Comparison of ENCODE assay signal across 20 cellular contexts in the genomic region with DNA sequence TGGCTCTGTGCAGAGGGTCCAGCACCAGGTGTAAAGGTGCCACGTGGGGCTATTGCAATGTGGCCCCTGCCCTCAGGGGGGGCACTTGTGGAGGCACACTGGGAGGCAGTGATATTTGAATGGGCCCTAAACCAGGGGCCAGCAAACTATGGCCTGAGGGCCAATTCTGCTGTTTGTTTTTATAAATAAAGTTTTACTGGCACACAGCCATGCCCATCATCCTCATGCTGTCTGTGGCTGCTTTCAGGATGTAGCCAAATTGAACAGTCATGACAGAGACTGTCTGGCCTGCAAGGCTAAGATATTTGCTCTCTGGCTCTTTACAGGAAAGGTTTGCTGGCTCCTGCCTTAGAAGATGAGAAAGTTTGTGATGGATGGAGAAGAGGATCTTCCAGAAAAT. TPM values are rescaled to one million over a fixed set of nuclear protein-coding genes. Genes with fewer than 3 reads are reported as not detected.
DNase-seq lines count a peak whose midpoint lies in the region; ATAC-seq, FAIRE-seq and TF ChIP-seq lines count a peak whose summit lies in the region.
"Had no signal": no experiment of that assay in that cellular context is flagged by ENCODE, and none has a peak within 500 bp of the region (broad histone marks: within the 10 kb centered on the region; RNA-seq: fewer than 3 reads in every experiment).

No MANE protein-coding gene starts in this region.

- H3K27me3 ChIP-seq in left ventricle myocardium inferior (ENCODE audit: low read depth) (no peaks in the 10 kb centered on the region), HepG2 (ENCODE audit: control insufficient read depth in 1 of 2, insufficient read depth in 2 of 2, low read length in 2 of 2) (peaks cover 0 to 10% of the 10 kb centered on the region in 2 experiments; a peak in 2 of 5 replicates)

- no TSS peak for BruUV-seq in HepG2 (replicated peaks; lab: Mats Ljungman, UMichigan)

- intact Hi-C loops in Right ventricle myocardium superior (cut with DNase I) (no loop called here), left ventricle myocardium inferior (cut with micrococcal nuclease) (no loop called here), HepG2 (cut with micrococcal nuclease; ENCODE audit: unreplicated experiment) (no loop called here), cardiac septum (cut with DNase I) (no loop called here)

- H3K36me3 ChIP-seq in left ventricle myocardium inferior (peaks cover 44% of the 10 kb centered on the region), HepG2 (replicated peaks in 1 of 2; ENCODE audit: control insufficient read depth in 1 of 2, insufficient read depth in 2 of 2, low read length in 2 of 2) (no peaks in the 10 kb centered on the region)

- no peaks in the 10 kb centered on the region for H3K9me3 Mint-ChIP-seq in naive thymus-derived CD8-positive, alpha-beta T cell
- H3K9me3 Mint-ChIP-seq: CD4-positive, CD25-positive, alpha-beta regulatory T cell; IgD-negative memory B cell had no signal

- no peaks in the 10 kb centered on the region for H3K79me2 ChIP-seq in HepG2 (ENCODE audit: insufficient read depth, low read length)

- H2AFZ ChIP-seq in HepG2 (ENCODE audit: low read length), result no peak overlapping the region

- TF ChIP-seq CTCF in left ventricle myocardium inferior (IDR thresholded peaks at IDR 0.05; ENCODE audit: borderline replicate concordance) (no peak), HepG2 (CRISPR knock-in tag; IDR thresholded peaks at IDR 0.05) (no peak)

- H3K4me2 ChIP-seq in HepG2 (ENCODE audit: low read depth, low read length), result no peak overlapping the region

- no peak for TF ChIP-seq EP300 in HepG2 (IDR thresholded peaks at IDR 0.05; ENCODE audit: low read depth in 2 of 2, low read length in 2 of 2)
- TF ChIP-seq EP300 in HepG2 (CRISPR knock-in tag; IDR thresholded peaks at IDR 0.05; ENCODE audit: borderline replicate concordance), result no peak

- WGBS in HepG2 (ENCODE audit: low lambda C conversion rate), result no CpG with 5 or more reads among the region's 1 CpG

- no peaks in the 10 kb centered on the region for H4K20me1 ChIP-seq in HepG2 (ENCODE audit: insufficient read depth, low read length)

- H3K4me3 ChIP-seq in left ventricle myocardium inferior, result no peak overlapping the region
- no peak overlapping the region for H3K4me3 ChIP-seq in HepG2 (replicated peaks in 1 of 3; ENCODE audit: insufficient read depth in 1 of 3, low read depth in 2 of 3, low read length in 3 of 3)

- H3K36me3 Mint-ChIP-seq in naive thymus-derived CD8-positive, alpha-beta T cell, result peaks cover 0 to 12% (median 0%) of the 10 kb centered on the region in 3 donors
- H3K36me3 Mint-ChIP-seq: IgD-negative memory B cell had no signal

- POLR2A ChIA-PET in HepG2 (lab: Yijun Ruan, JAX), result no interaction called here
- POLR2A ChIA-PET in naive thymus-derived CD8-positive, alpha-beta T cell (lab: Charles Lee), result no interaction called here

- no peak for FAIRE-seq in HepG2 (lab: Jason Lieb, UNC)
- FAIRE-seq: GM12891, GM19239, HTR-8/SVneo had no signal

- H3K4me1 ChIP-seq in left ventricle myocardium inferior (no peaks in the 10 kb centered on the region), HepG2 (ENCODE audit: insufficient read depth, low read length) (peaks cover 47% of the 10 kb centered on the region)

- no peak overlapping the region for H3K27ac Mint-ChIP-seq in naive thymus-derived CD8-positive, alpha-beta T cell
- H3K27ac Mint-ChIP-seq: B cell, IgD-negative memory B cell had no signal

- no peak for ATAC-seq in Right ventricle myocardium superior (ENCODE audit: poor library complexity)
- no peak for ATAC-seq in HepG2
- no peak for ATAC-seq in naive thymus-derived CD8-positive, alpha-beta T cell

- H3K9me3 ChIP-seq in left ventricle myocardium inferior (replicated peaks) (no peaks in the 10 kb centered on the region), HepG2 (ENCODE audit: low read length) (no peaks in the 10 kb centered on the region)

- no peak for TF ChIP-seq RAD21 in HepG2 (CRISPR knock-in tag; IDR thresholded peaks at IDR 0.05)

- TF ChIP-seq POLR2A in HepG2 (IDR thresholded peaks at IDR 0.05; ENCODE audit: insufficient read depth in 1 of 2, low read depth in 2 of 2, low read length in 2 of 2), result no peak

- no peak overlapping the region for H3K4me3 Mint-ChIP-seq in naive thymus-derived CD8-positive, alpha-beta T cell
- H3K4me3 Mint-ChIP-seq: B cell; CD4-positive, CD25-positive, alpha-beta regulatory T cell; IgD-negative memory B cell had no signal

- H3K4me1 Mint-ChIP-seq in naive thymus-derived CD8-positive, alpha-beta T cell, result peaks cover 0 to 3% (median 0%) of the 10 kb centered on the region in 4 donors
- H3K4me1 Mint-ChIP-seq: B cell had no signal

- H3K27me3 Mint-ChIP-seq in naive thymus-derived CD8-positive, alpha-beta T cell, result no peaks in the 10 kb centered on the region
- H3K27me3 Mint-ChIP-seq: B cell, IgD-negative memory B cell had no signal

- CTCF ChIA-PET in HepG2 (lab: Yijun Ruan, JAX; ENCODE audit: low intra/inter-chr PET ratio, low total read pairs), result no interaction called here

- DNase-seq in Right ventricle myocardium superior (peak; percentile 13), left ventricle myocardium inferior (no peak), RPMI7951 (ENCODE audit: low read depth) (peak; percentile 35), HepG2 (ENCODE audit: low spot score) (no peak), SHP77 (lab: John Stamatoyannopoulos, UW) (no peak), cerebellar cortex (ENCODE audit: low spot score) (no peak), cardiac septum (ENCODE audit: low spot score) (no peak)
- DNase-seq in naive thymus-derived CD8-positive, alpha-beta T cell, result no peak
- DNase-seq: CD4-positive, CD25-positive, alpha-beta regulatory T cell; DMS 273 treated with DMSO at 0.1 percent for 48 hours; DMS79 treated with DMSO at 0.1 percent for 48 hours; Karpas-422; NCI-H1417; NCI-H187; NK-92 treated with Interleukin-12 subunit alpha and Interleukin-12 subunit beta, amount 100 ng/mL, for 24 hours had no signal

- in situ Hi-C loops in HepG2 (cut with HindIII; ENCODE audit: extremely low pct_ligation_motif_present, low pct_unique_long_range_greater_than_20kb), result no loop called here

- H3K9ac ChIP-seq in HepG2 (ENCODE audit: insufficient read depth, low read depth, low read length), result no peak overlapping the region

- H3K27ac ChIP-seq in left ventricle myocardium inferior (replicated peaks), result no peak overlapping the region
- no peak overlapping the region for H3K27ac ChIP-seq in HepG2 (ENCODE audit: extremely low read length, insufficient read depth, low read length)

TF ChIP-seq in HepG2, 621 proteins besides CTCF, POLR2A, EP300 and RAD21 (continues in another document):
- TF ChIP-seq HNF4G (IDR thresholded peaks at IDR 0.05; ENCODE audit: borderline replicate concordance, low read depth, low read length), result no peak
- TF ChIP-seq HNF4G (CRISPR knock-in tag; IDR thresholded peaks at IDR 0.05; ENCODE audit: borderline replicate concordance, low read depth), result no peak
- TF ChIP-seq SAP130 (CRISPR knock-in tag; IDR thresholded peaks at IDR 0.05; ENCODE audit: low read depth), result no peak
- no peak for TF ChIP-seq ZNF839 (CRISPR knock-in tag; IDR thresholded peaks at IDR 0.05; ENCODE audit: borderline replicate concordance)
- TF ChIP-seq, protein P1, sequence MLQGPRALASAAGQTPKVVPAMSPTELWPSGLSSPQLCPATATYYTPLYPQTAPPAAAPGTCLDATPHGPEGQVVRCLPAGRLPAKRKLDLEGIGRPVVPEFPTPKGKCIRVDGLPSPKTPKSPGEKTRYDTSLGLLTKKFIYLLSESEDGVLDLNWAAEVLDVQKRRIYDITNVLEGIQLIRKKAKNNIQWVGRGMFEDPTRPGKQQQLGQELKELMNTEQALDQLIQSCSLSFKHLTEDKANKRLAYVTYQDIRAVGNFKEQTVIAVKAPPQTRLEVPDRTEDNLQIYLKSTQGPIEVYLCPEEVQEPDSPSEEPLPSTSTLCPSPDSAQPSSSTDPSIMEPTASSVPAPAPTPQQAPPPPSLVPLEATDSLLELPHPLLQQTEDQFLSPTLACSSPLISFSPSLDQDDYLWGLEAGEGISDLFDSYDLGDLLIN (CRISPR knock-in tag; IDR thresholded peaks at IDR 0.05; ENCODE audit: borderline replicate concordance), result no peak

RNA-seq across cellular contexts. Expression of a gene that starts 33.9 kb away (rescaled TPM):
- total RNA-seq in Right ventricle myocardium superior (57.4 TPM), left ventricle myocardium inferior (54.8 TPM), HepG2 (2016; rRNA removed; fragmentation: Illumina TruSeq; extraction: Trizol) (37.2 and 39.5 TPM in 2 replicates), cardiac septum (49.0 TPM)
- total RNA-seq in RPMI7951 (2014; rRNA removed; shearing (Covaris generic)), result 54.9 and 62.6 TPM in 2 replicates
- 15.1 and 18.2 TPM in 2 replicates for total RNA-seq in HepG2 (2016; cell fraction: cytosol; rRNA removed; fragmentation: Illumina TruSeq; extraction: Trizol; ENCODE audit: low read depth)
- total RNA-seq in HepG2 (2016; cell fraction: insoluble cytoplasmic fraction; rRNA removed; fragmentation: Illumina TruSeq; extraction: Trizol), result 27.1 and 40.8 TPM in 2 replicates
- total RNA-seq in HepG2 (2016; cell fraction: membrane; rRNA removed; fragmentation: Illumina TruSeq; extraction: Trizol), result 19.4 and 20.4 TPM in 2 replicates
- total RNA-seq in HepG2 (2016; cell fraction: nucleus; rRNA removed; fragmentation: Illumina TruSeq; extraction: Trizol), result 47.7 and 56.8 TPM in 2 replicates
- polyA plus RNA-seq in HepG2 (2011; rRNA removed), result 149 and 151 TPM in 2 replicates
- 91.7 and 149 TPM in 2 replicates for polyA plus RNA-seq in HepG2 (2011; cell fraction: cytosol; rRNA removed)
- 233 and 293 TPM in 2 replicates for polyA plus RNA-seq in HepG2 (2011; cell fraction: nucleus; rRNA removed)
- 62.1 and 64.6 TPM in 2 replicates for polyA plus RNA-seq in HepG2 (2012)
- polyA plus RNA-seq in HepG2 (2016; cell fraction: cytosol; fragmentation: Illumina TruSeq; extraction: Trizol; ENCODE audit: low read depth), result 10.3 and 11.7 TPM in 2 replicates
- 53.5 and 62.0 TPM in 2 replicates for polyA plus RNA-seq in HepG2 (2016; cell fraction: insoluble cytoplasmic fraction; fragmentation: Illumina TruSeq; extraction: Trizol; ENCODE audit: low read depth)
- polyA plus RNA-seq in HepG2 (2016; cell fraction: membrane; fragmentation: Illumina TruSeq; extraction: Trizol; ENCODE audit: low read depth), result 18.2 and 24.3 TPM in 2 replicates
- polyA plus RNA-seq in HepG2 (2016; cell fraction: nucleus; fragmentation: Illumina TruSeq; extraction: Trizol; ENCODE audit: insufficient read depth, low read depth), result 127 and 170 TPM in 2 replicates
- polyA minus RNA-seq in HepG2 (2011; rRNA and poly(A)+ RNA removed; ENCODE audit: low replicate concordance), result 43.2 and 193 TPM in 2 replicates
- 76.9 and 86.6 TPM in 2 replicates for polyA minus RNA-seq in HepG2 (2011; cell fraction: cytosol; rRNA and poly(A)+ RNA removed)
- polyA minus RNA-seq in HepG2 (2011; cell fraction: nucleus; rRNA and poly(A)+ RNA removed), result 74.3 and 80.3 TPM in 2 replicates
- 100 to 1,000 TPM; 128 to 145 TPM for total RNA-seq in naive thymus-derived CD8-positive, alpha-beta T cell
- 10 to 100 TPM in 1 of 3 donors, 1 to 10 TPM in 2; 7.7 to 13.0 (median 9.1) TPM for polyA plus RNA-seq in naive thymus-derived CD8-positive, alpha-beta T cell

Comparison
In these comparisons a context has a peak if more than half of its experiments do, and no peak if none do; other contexts are left out.
1. DNase-seq: peak in Right ventricle myocardium superior (single experiment) and RPMI7951 (single experiment); none in left ventricle myocardium inferior (single experiment), HepG2 (single experiment), naive thymus-derived CD8-positive, alpha-beta T cell (0 of 10), SHP77 (0 of 2), cerebellar cortex (single experiment) and cardiac septum (single experiment).